In genomic region chr6:4023240-4023639, GRCh38 we compare ENCODE assay signal across 11 cellular contexts. TPM values are rescaled to one million over a fixed set of nuclear protein-coding genes. Genes with fewer than 3 reads are reported as not detected.
DNase-seq lines count a peak whose midpoint lies in the region; ATAC-seq, FAIRE-seq and TF ChIP-seq lines count a peak whose summit lies in the region.
"Had no signal": no experiment of that assay in that cellular context is flagged by ENCODE, and none has a peak within 500 bp of the region (broad histone marks: within the 10 kb centered on the region; RNA-seq: fewer than 3 reads in every experiment).

No MANE protein-coding gene starts in this region.

- peaks cover 38% of the 10 kb centered on the region for H3K36me3 ChIP-seq in BLaER1
- H3K36me3 ChIP-seq in HUES6 (ENCODE audit: control insufficient read depth, insufficient read depth, low read length): peaks cover 9% of the 10 kb centered on the region; the same call in 1 of the 2 replicates
- peaks cover 4% of the 10 kb centered on the region for H3K36me3 ChIP-seq in astrocyte (ENCODE audit: insufficient read depth, low read length)
- peaks cover 0 to 14% (median 3%) of the 10 kb centered on the region in 3 experiments for H3K36me3 ChIP-seq in naive thymus-derived CD4-positive, alpha-beta T cell (ENCODE audit: control insufficient read depth in 2 of 3, insufficient read depth in 3 of 3, low read length in 3 of 3)
- H3K36me3 ChIP-seq: ovary had no signal

- H4K20me1 ChIP-seq in BLaER1 (peaks cover 68% of the 10 kb centered on the region), astrocyte (ENCODE audit: insufficient read depth, low read length) (peaks cover 58% of the 10 kb centered on the region)

- H3K9me3 ChIP-seq in BLaER1 (no peaks in the 10 kb centered on the region), HUES6 (ENCODE audit: control insufficient read depth, insufficient read depth, low read depth, low read length) (no peaks in the 10 kb centered on the region), astrocyte (ENCODE audit: insufficient read depth, low read depth, low read length) (no peaks in the 10 kb centered on the region)
- no peaks in the 10 kb centered on the region for H3K9me3 ChIP-seq in naive thymus-derived CD4-positive, alpha-beta T cell (ENCODE audit: control insufficient read depth in 2 of 3, low read length in 3 of 3)
- H3K9me3 ChIP-seq: ovary had no signal

- no peaks in the 10 kb centered on the region for H3K36me3 Mint-ChIP-seq in astrocyte (ENCODE audit: low read depth, unreplicated experiment)
- peaks cover 0 to 16% (median 6%) of the 10 kb centered on the region in 5 donors for H3K36me3 Mint-ChIP-seq in naive thymus-derived CD4-positive, alpha-beta T cell

- CTCF ChIA-PET in naive thymus-derived CD4-positive, alpha-beta T cell (lab: Charles Lee): interaction anchor here (0.6 to 2.6 kb wide), 3 partner anchors 113 to 993 kb away, joined by 3 to 16 read pairs (median 5); no protein-coding TSS in a partner anchor

- H3K9me3 Mint-ChIP-seq in astrocyte (ENCODE audit: unreplicated experiment): no peaks in the 10 kb centered on the region
- H3K9me3 Mint-ChIP-seq in naive thymus-derived CD4-positive, alpha-beta T cell: peaks cover 0 to 5% (median 0%) of the 10 kb centered on the region in 11 donors

- POLR2A ChIA-PET in naive thymus-derived CD4-positive, alpha-beta T cell (lab: Charles Lee): interaction anchor here (0.7 to 1.1 kb wide), 4 partner anchors 10 to 110 kb away, joined by 3 to 5 read pairs (median 3); no protein-coding TSS in a partner anchor

- intact Hi-C loops in naive thymus-derived CD4-positive, alpha-beta T cell (cut with micrococcal nuclease): loop anchor here (2.0 to 5.0 kb wide), 6 partner anchors 14 to 1256 kb away; partner anchors contain the start of genes CDYL (in 1 of the 2), FARS2 (in 1 of the 2), LYRM4 (in 1 of the 2) and SLC22A23 (in 1 of the 2)

- ATAC-seq in naive thymus-derived CD4-positive, alpha-beta T cell: no peak
- ATAC-seq in GM19452 (IDR thresholded peaks at IDR 0.05; ENCODE audit: unreplicated experiment): no peak

- H3K27ac Mint-ChIP-seq in astrocyte (ENCODE audit: unreplicated experiment): no peak overlapping the region
- H3K27ac Mint-ChIP-seq in naive thymus-derived CD4-positive, alpha-beta T cell: peak overlapping the region; percentile 56 to 100 (median 94)

- H3K79me2 ChIP-seq in astrocyte (ENCODE audit: insufficient read depth, low read length): peaks cover 88% of the 10 kb centered on the region

- H2AFZ ChIP-seq in astrocyte (ENCODE audit: low read depth, low read length): no peak overlapping the region

- H3K27me3 Mint-ChIP-seq in astrocyte (ENCODE audit: low read depth, unreplicated experiment): no peaks in the 10 kb centered on the region
- no peaks in the 10 kb centered on the region for H3K27me3 Mint-ChIP-seq in naive thymus-derived CD4-positive, alpha-beta T cell

- H3K4me3 ChIP-seq in BLaER1: peak overlapping the region; percentile 81; the same call in 1 of the 2 replicates
- H3K4me3 ChIP-seq in HUES6 (ENCODE audit: low read depth, low read length): peak overlapping the region; percentile 94; the same call in 1 of the 2 replicates
- H3K4me3 ChIP-seq in astrocyte (ENCODE audit: insufficient read depth, low read depth, low read length): peak overlapping the region; percentile 7
- H3K4me3 ChIP-seq in naive thymus-derived CD4-positive, alpha-beta T cell (ENCODE audit: low read length): peak overlapping the region; percentile 76

- peaks cover 19% of the 10 kb centered on the region for H3K4me1 Mint-ChIP-seq in astrocyte (ENCODE audit: low read depth, unreplicated experiment)
- peaks cover 41 to 89% (median 74%) of the 10 kb centered on the region in 7 donors for H3K4me1 Mint-ChIP-seq in naive thymus-derived CD4-positive, alpha-beta T cell

- FAIRE-seq in astrocyte (lab: Jason Lieb, UNC): no peak

- H3K4me2 ChIP-seq in BLaER1 (peak overlapping the region; percentile 90), astrocyte (ENCODE audit: low read length) (peak overlapping the region; percentile 86)

- H3K4me1 ChIP-seq in BLaER1 (peaks cover 45% of the 10 kb centered on the region), HUES6 (ENCODE audit: control insufficient read depth, insufficient read depth, low read length) (peaks cover 23% of the 10 kb centered on the region), astrocyte (ENCODE audit: insufficient read depth, low read length) (peaks cover 12% of the 10 kb centered on the region)
- peaks cover 41 to 48% of the 10 kb centered on the region in 2 donors for H3K4me1 ChIP-seq in naive thymus-derived CD4-positive, alpha-beta T cell (ENCODE audit: control insufficient read depth in 2 of 2, insufficient read depth in 2 of 2, low read length in 2 of 2)

- peak overlapping the region; percentile 96 for H3K4me3 Mint-ChIP-seq in astrocyte (ENCODE audit: unreplicated experiment)
- peak overlapping the region; percentile 92 to 99 (median 98) for H3K4me3 Mint-ChIP-seq in naive thymus-derived CD4-positive, alpha-beta T cell

- H3K27ac ChIP-seq in BLaER1: no peak overlapping the region
- no peak overlapping the region for H3K27ac ChIP-seq in HUES6 (ENCODE audit: low read depth, low read length)
- H3K27ac ChIP-seq in astrocyte (ENCODE audit: low read depth, low read length): peak overlapping the region; percentile 1
- H3K27ac ChIP-seq in naive thymus-derived CD4-positive, alpha-beta T cell (ENCODE audit: low read depth, low read length): peak overlapping the region; percentile 95
- H3K27ac ChIP-seq: ovary had no signal

- no peak for TF ChIP-seq CTCF in astrocyte (IDR thresholded peaks at IDR 0.05; ENCODE audit: insufficient read depth, low read depth, low read length)

- H3K27me3 ChIP-seq in BLaER1 (no peaks in the 10 kb centered on the region), HUES6 (ENCODE audit: control insufficient read depth, insufficient read depth, low read length) (no peaks in the 10 kb centered on the region), astrocyte (ENCODE audit: insufficient read depth, low read length) (no peaks in the 10 kb centered on the region)
- no peaks in the 10 kb centered on the region for H3K27me3 ChIP-seq in naive thymus-derived CD4-positive, alpha-beta T cell (ENCODE audit: control insufficient read depth in 2 of 2, insufficient read depth in 2 of 2, low read length in 2 of 2)
- H3K27me3 ChIP-seq: ovary had no signal

- H3K9ac ChIP-seq in BLaER1 (peak overlapping the region; percentile 97), HUES6 (ENCODE audit: low read length) (no peak overlapping the region), astrocyte (ENCODE audit: low read length) (no peak overlapping the region)

- DNase-seq in astrocyte (ENCODE audit: low read depth): no peak
- no peak for DNase-seq in naive thymus-derived CD4-positive, alpha-beta T cell
- DNase-seq in NCI-H748 treated with DMSO at 0.1 percent for 48 hours (lab: John Stamatoyannopoulos, UW): no peak
- DNase-seq in NCI-H1105 treated with DMSO at 0.1 percent for 48 hours (lab: John Stamatoyannopoulos, UW): no peak
- no peak for DNase-seq in NK-92 treated with Interleukin-12 subunit alpha and Interleukin-12 subunit beta, amount 100 ng/mL, for 24 hours (lab: John Stamatoyannopoulos, UW)
- DNase-seq: NCI-H1436 treated with DMSO at 0.1 percent for 48 hours, ovary, substantia nigra had no signal

RNA-seq across cellular contexts. Expression of gene FAM217A, which starts 55.7 kb away (rescaled TPM):
- total RNA-seq in astrocyte: not detected in 2 replicates
- total RNA-seq in naive thymus-derived CD4-positive, alpha-beta T cell: not detected
- under 1 TPM in 1 of 2 donors, not detected in 1; 0.16 TPM for polyA plus RNA-seq in naive thymus-derived CD4-positive, alpha-beta T cell
- total RNA-seq: ovary had no signal
- polyA plus RNA-seq: ovary had no signal

Comparison
In these comparisons a context has a peak if more than half of its experiments do, and no peak if none do; other contexts are left out.
1. H3K27ac ChIP-seq: peak in astrocyte (single experiment) and naive thymus-derived CD4-positive, alpha-beta T cell (single experiment); none in BLaER1 (single experiment) and HUES6 (single experiment).
2. H3K4me3 ChIP-seq: peak in every context shown above with its lines; median percentile 94 in HUES6; 81 in BLaER1; 76 in naive thymus-derived CD4-positive, alpha-beta T cell; 7 in astrocyte.